In genomic region chr10:32367793-32368453, GRCh38 we compare ENCODE assay signal across 8 cellular contexts. TPM values are rescaled to one million over a fixed set of nuclear protein-coding genes. Genes with fewer than 3 reads are reported as not detected.
DNase-seq lines count a peak whose midpoint lies in the region; ATAC-seq and TF ChIP-seq lines count a peak whose summit lies in the region.

No MANE protein-coding gene starts in this region.

- H3K27ac Mint-ChIP-seq in effector memory CD8-positive, alpha-beta T cell: peak overlapping the region; percentile 4 to 59
- H3K27ac Mint-ChIP-seq in mesothelial cell of epicardium: peak overlapping the region; percentile 52

- no peaks in the 10 kb centered on the region for H3K9me3 Mint-ChIP-seq in effector memory CD8-positive, alpha-beta T cell
- H3K9me3 Mint-ChIP-seq in mesothelial cell of epicardium: no peaks in the 10 kb centered on the region

- DNase-seq in AG10803 (ENCODE audit: low read depth): peak; percentile 70
- DNase-seq in NCI-H69 (lab: John Stamatoyannopoulos, UW): peak; percentile 45
- DNase-seq in activated CD8-positive, alpha-beta memory T cell treated with anti-CD3 and anti-CD28 coated beads for 24 hours: peak; percentile 84
- DNase-seq in effector memory CD8-positive, alpha-beta T cell: peak; percentile 69 to 74 (median 73)
- DNase-seq in mesothelial cell of epicardium (ENCODE audit: low spot score in 2 of 2, unreplicated experiment in 2 of 2): peak; percentile 34 to 72
- peak; percentile 37 to 48 for DNase-seq in stimulated activated CD8-positive, alpha-beta memory T cell treated with anti-CD3 and anti-CD28 coated beads, Interleukin-2, amount 100 ng/mL, for 48 hours (ENCODE audit: low read depth in 2 of 2)

- H3K4me1 Mint-ChIP-seq in effector memory CD8-positive, alpha-beta T cell (ENCODE audit: low read depth in 2 of 2): peaks cover 23 to 39% of the 10 kb centered on the region in 2 donors
- H3K4me1 Mint-ChIP-seq in mesothelial cell of epicardium: peaks cover 18% of the 10 kb centered on the region

- H3K4me3 Mint-ChIP-seq in effector memory CD8-positive, alpha-beta T cell: peak overlapping the region in 1 of 2 donors; percentile 53
- no peak overlapping the region for H3K4me3 Mint-ChIP-seq in mesothelial cell of epicardium

- H3K36me3 Mint-ChIP-seq in effector memory CD8-positive, alpha-beta T cell (ENCODE audit: insufficient read depth): peaks cover 39% of the 10 kb centered on the region
- H3K36me3 Mint-ChIP-seq in mesothelial cell of epicardium: peaks cover 16% of the 10 kb centered on the region

- TF ChIP-seq CTCF in AG10803 (conservative IDR thresholded peaks at IDR 0.05; ENCODE audit: low read length) (peak; percentile 83), mesothelial cell of epicardium (IDR thresholded peaks at IDR 0.05; ENCODE audit: unreplicated experiment) (peak; percentile 84)

- H3K4me3 ChIP-seq in AG10803 (ENCODE audit: low read length): no peak overlapping the region

- no peaks in the 10 kb centered on the region for H3K27me3 Mint-ChIP-seq in effector memory CD8-positive, alpha-beta T cell
- no peaks in the 10 kb centered on the region for H3K27me3 Mint-ChIP-seq in mesothelial cell of epicardium (ENCODE audit: low read depth)

- ATAC-seq in GM18868 (IDR thresholded peaks at IDR 0.05; ENCODE audit: unreplicated experiment) (peak; percentile 63), HG03025 (IDR thresholded peaks at IDR 0.05; ENCODE audit: low FRiP score, unreplicated experiment) (no peak)
- peak; percentile 79 for ATAC-seq in effector memory CD8-positive, alpha-beta T cell (replicated peaks)

RNA-seq across cellular contexts. Expression of gene EPC1, which starts 21.0 kb away (rescaled TPM):
- total RNA-seq in mesothelial cell of epicardium: 55.7 to 62.7 TPM (median 57.8 TPM) in 3 replicates
